24 cellular contexts compared by ENCODE assay signal in genomic region chrX:34555481-34555880, GRCh38.
"Had no signal": no experiment of that assay in that cellular context is flagged by ENCODE, and none has a peak within 500 bp of the region (broad histone marks: within the 10 kb centered on the region; RNA-seq: fewer than 3 reads in every experiment).

No MANE protein-coding gene starts in this region.

- H3K9me3 ChIP-seq: ovary, psoas muscle, right lobe of liver, sigmoid colon, stomach, thoracic aorta, thyroid gland, tibial nerve, upper lobe of left lung, vagina had no signal

- ATAC-seq: psoas muscle; right cardiac atrium; right lobe of liver; stimulated activated effector memory CD8-positive, alpha-beta T cell treated with anti-CD3 and anti-CD28 coated beads, Interleukin-12 subunit alpha, Interleukin-12 subunit beta, amount 100 ng/mL, for 72 hours; stimulated activated naive B cell treated with anti-CD40 and anti-IgM and Interleukin-4, amounts not matched to agents 10 μg/mL and 1 μg/mL and 100 μg/mL, for 72 hours had no signal

- H3K36me3 ChIP-seq: neural progenitor cell, ovary, right lobe of liver, sigmoid colon, stomach, thoracic aorta, thyroid gland, tibial nerve, upper lobe of left lung, vagina had no signal

- H3K4me1 ChIP-seq: neural progenitor cell, parathyroid adenoma, psoas muscle, right lobe of liver, sigmoid colon, stomach, thyroid gland, tibial nerve, upper lobe of left lung, vagina had no signal

- H3K27me3 ChIP-seq: neural progenitor cell, ovary, right lobe of liver, sigmoid colon, stomach, thyroid gland, upper lobe of left lung, vagina had no signal

- H3K27ac ChIP-seq: neural progenitor cell, ovary, parathyroid adenoma, psoas muscle, right lobe of liver, sigmoid colon, stomach, thoracic aorta, thyroid gland, tibial nerve, upper lobe of left lung, vagina had no signal

- H3K4me3 ChIP-seq: neural progenitor cell, ovary, psoas muscle, right lobe of liver, sigmoid colon, stomach, thoracic aorta, thyroid gland, tibial nerve, upper lobe of left lung, vagina had no signal

- DNase-seq: occipital lobe; ovary; posterior cingulate gyrus; psoas muscle; right cardiac atrium; right lobe of liver; sigmoid colon; small intestine; stimulated activated CD4-positive, alpha-beta T cell treated with anti-CD3 and anti-CD28 coated beads, Interleukin-15, amount 100 ng/mL, for 24 hours; stimulated activated CD4-positive, alpha-beta T cell treated with anti-CD3 and anti-CD28 coated beads, Interleukin-2, amount 100 ng/mL, for 24 hours; stimulated activated CD4-positive, alpha-beta T cell treated with anti-CD3 and anti-CD28 coated beads, Interleukin-2, amount 100 ng/mL, for 48 hours; stimulated activated CD4-positive, alpha-beta T cell treated with anti-CD3 and anti-CD28 coated beads, Interleukin-4, amount 100 ng/mL, for 24 hours; stimulated activated naive B cell treated with anti-CD40 and anti-IgM and Interleukin-4, amounts not matched to agents 10 μg/mL and 1 μg/mL and 100 μg/mL, for 72 hours; stimulated activated naive CD4-positive, alpha-beta T cell treated with Interleukin-2 at 50 U/mL for 16 hours; stomach; thyroid gland; trophoblast cell; upper lobe of left lung had no signal
